In genomic region chrX:22889824-22890223, GRCh38 we compare ENCODE assay signal across 24 cellular contexts.
A peak's percentile ranks its signal among the peaks of the same experiment; 100 is the strongest.
DNase-seq lines count a peak whose midpoint lies in the region; ATAC-seq and TF ChIP-seq lines count a peak whose summit lies in the region.
"Had no signal": no experiment of that assay in that cellular context is flagged by ENCODE, and none has a peak within 500 bp of the region (broad histone marks: within the 10 kb centered on the region; RNA-seq: fewer than 3 reads in every experiment).

No MANE protein-coding gene starts in this region.

- H3K4me1 Mint-ChIP-seq in endothelial cell (ENCODE audit: unreplicated experiment): peaks cover 24% of the 10 kb centered on the region
- H3K4me1 Mint-ChIP-seq: CD14-positive monocyte; CD8-positive, alpha-beta memory T cell had no signal

- H3K9me3 ChIP-seq in neuronal stem cell (replicated peaks in 1 of 2; ENCODE audit: control insufficient read depth in 2 of 2, insufficient read depth in 1 of 2, low read depth in 1 of 2, low read length in 2 of 2): no peaks in the 10 kb centered on the region
- H3K9me3 ChIP-seq: BE2C had no signal

- no peaks in the 10 kb centered on the region for H3K79me1 ChIP-seq in neuronal stem cell (ENCODE audit: low read depth, low read length)

- H2BK12ac ChIP-seq in neuronal stem cell (ENCODE audit: low read length): no peak overlapping the region

- H2BK15ac ChIP-seq in neuronal stem cell (ENCODE audit: low read length): no peak overlapping the region

- no peak overlapping the region for H3K9ac ChIP-seq in neuronal stem cell (ENCODE audit: low read depth, low read length, poor library complexity)

- H3K14ac ChIP-seq in neuronal stem cell (ENCODE audit: low read length): no peak overlapping the region

- H3K4me3 ChIP-seq in neuronal stem cell (ENCODE audit: low read length in 2 of 2): no peak overlapping the region
- H3K4me3 ChIP-seq: GM23338 had no signal

- H3K36me3 Mint-ChIP-seq in endothelial cell (ENCODE audit: low read depth, unreplicated experiment): no peaks in the 10 kb centered on the region
- H3K36me3 Mint-ChIP-seq: CD14-positive monocyte; CD8-positive, alpha-beta memory T cell had no signal

- peak overlapping the region; percentile 33 for H2AFZ ChIP-seq in neuronal stem cell (ENCODE audit: low read length)
- H2AFZ ChIP-seq: GM23338 had no signal

- H2BK120ac ChIP-seq in neuronal stem cell (ENCODE audit: low read depth, low read length): no peak overlapping the region

- ATAC-seq in HG03196 (IDR thresholded peaks at IDR 0.05; ENCODE audit: unreplicated experiment) (no peak), GM18867 (IDR thresholded peaks at IDR 0.05; ENCODE audit: unreplicated experiment) (no peak)
- ATAC-seq: GM23338 had no signal

- no peaks in the 10 kb centered on the region for H3K27me3 ChIP-seq in neuronal stem cell (ENCODE audit: control insufficient read depth in 3 of 3, insufficient read depth in 3 of 3, low read depth in 1 of 3, low read length in 3 of 3)
- H3K27me3 ChIP-seq: BE2C had no signal

- H4K91ac ChIP-seq in neuronal stem cell (ENCODE audit: low read depth, low read length, poor library complexity): no peak overlapping the region

- no peak overlapping the region for H3K23ac ChIP-seq in neuronal stem cell (ENCODE audit: low read depth, low read length, poor library complexity)

- H3K9me3 Mint-ChIP-seq in endothelial cell (ENCODE audit: unreplicated experiment): no peaks in the 10 kb centered on the region
- H3K9me3 Mint-ChIP-seq: CD8-positive, alpha-beta memory T cell; GM23338 had no signal

- H3K36me3 ChIP-seq in neuronal stem cell (replicated peaks in 1 of 2; ENCODE audit: control insufficient read depth in 2 of 2, insufficient read depth in 2 of 2, low read length in 2 of 2): no peaks in the 10 kb centered on the region
- H3K36me3 ChIP-seq: BE2C had no signal

- no peak overlapping the region for H3K18ac ChIP-seq in neuronal stem cell (ENCODE audit: low read length)

- no peak overlapping the region for H2BK5ac ChIP-seq in neuronal stem cell (ENCODE audit: low read length)

- H3K27ac Mint-ChIP-seq in endothelial cell (ENCODE audit: unreplicated experiment): peak overlapping the region; percentile 61
- H3K27ac Mint-ChIP-seq: CD14-positive monocyte; CD8-positive, alpha-beta memory T cell; GM23338 had no signal

- no peaks in the 10 kb centered on the region for H3K27me3 Mint-ChIP-seq in endothelial cell (ENCODE audit: unreplicated experiment)
- H3K27me3 Mint-ChIP-seq: CD8-positive, alpha-beta memory T cell had no signal

- no peak overlapping the region for H3K27ac ChIP-seq in neuronal stem cell (replicated peaks; ENCODE audit: low read length)
- H3K27ac ChIP-seq: 22Rv1 had no signal

- no peak overlapping the region for H4K8ac ChIP-seq in neuronal stem cell (ENCODE audit: low read depth, low read length)

- H3K4me1 ChIP-seq in neuronal stem cell (ENCODE audit: control insufficient read depth in 2 of 2, insufficient read depth in 1 of 2, low read depth in 1 of 2, low read length in 2 of 2): no peaks in the 10 kb centered on the region
- H3K4me1 ChIP-seq: BE2C had no signal

- no peak overlapping the region for H3K4ac ChIP-seq in neuronal stem cell (ENCODE audit: low read length)

- H3K4me2 ChIP-seq in neuronal stem cell (ENCODE audit: insufficient read depth, low read length, poor library complexity, severe bottlenecking): no peak overlapping the region
- H3K4me2 ChIP-seq: GM23338 had no signal

- WGBS in neuronal stem cell (ENCODE audit: extremely low coverage in 2 of 2, insufficient read length in 2 of 2, insufficient replicate concordance in 1 of 2), 2 donors: no CpG with 5 or more reads among the region's 3 CpGs

- no peak overlapping the region for H3K4me3 Mint-ChIP-seq in endothelial cell (ENCODE audit: unreplicated experiment)
- H3K4me3 Mint-ChIP-seq: CD14-positive monocyte; CD8-positive, alpha-beta memory T cell; GM23338; H9 had no signal

- no peak overlapping the region for H2AK5ac ChIP-seq in neuronal stem cell (ENCODE audit: low read depth, low read length)

- TF ChIP-seq CTCF in endothelial cell (IDR thresholded peaks at IDR 0.05; ENCODE audit: unreplicated experiment): no peak

- DNase-seq in DMS153 (lab: John Stamatoyannopoulos, UW) (peak; percentile 0), DMS153 treated with DMSO at 0.1 percent for 48 hours (lab: John Stamatoyannopoulos, UW; ENCODE audit: unreplicated experiment) (no peak), NCI-H748 (lab: John Stamatoyannopoulos, UW; ENCODE audit: unreplicated experiment) (peak; percentile 61), endothelial cell (ENCODE audit: low spot score) (no peak), neuronal stem cell (ENCODE audit: low spot score) (no peak)
- DNase-seq: ACHN; BE2C; CD8-positive, alpha-beta memory T cell; DMS 273 treated with DMSO at 0.1 percent for 48 hours; H9; KBM-7; MV-4-11; NCI-H1694; NCI-H2029 treated with DMSO at 0.1 percent for 48 hours; NCI-H2227 treated with DMSO at 0.1 percent for 48 hours; NCI-H526 treated with DMSO at 0.1 percent for 48 hours; NK-92 treated with Interleukin-12 subunit alpha and Interleukin-12 subunit beta, amount 100 ng/mL, for 24 hours; Right ventricle myocardium superior; RPMI8226 had no signal

Comparison
In these comparisons a context has a peak if more than half of its experiments do, and no peak if none do; other contexts are left out.
1. DNase-seq: peak in DMS153 (single experiment) and NCI-H748 (single experiment); none in DMS153 treated with DMSO at 0.1 percent for 48 hours (single experiment), endothelial cell (single experiment) and neuronal stem cell (single experiment).